8 cellular contexts compared by ENCODE assay signal in genomic region chr15:84955089-84955848, GRCh38. TPM values are rescaled to one million over a fixed set of nuclear protein-coding genes. Genes with fewer than 3 reads are reported as not detected.
A peak's percentile ranks its signal among the peaks of the same experiment; 100 is the strongest.
DNase-seq lines count a peak whose midpoint lies in the region; ATAC-seq and TF ChIP-seq lines count a peak whose summit lies in the region.

No MANE protein-coding gene starts in this region.

- H3K4me3 ChIP-seq in lung = no peak overlapping the region

- TF ChIP-seq CTCF in lung (IDR thresholded peaks at IDR 0.05; ENCODE audit: control extremely low read depth, extremely low read depth) = peak; percentile 70

- no peaks in the 10 kb centered on the region for H3K4me1 ChIP-seq in lung (ENCODE audit: control insufficient read depth in 2 of 2, insufficient read depth in 2 of 2, low read length in 2 of 2)

- no peaks in the 10 kb centered on the region for H3K36me3 ChIP-seq in lung (ENCODE audit: control insufficient read depth in 2 of 2, insufficient read depth in 2 of 2, low read length in 2 of 2)

- no peaks in the 10 kb centered on the region for H3K27me3 ChIP-seq in lung (ENCODE audit: control insufficient read depth, insufficient read depth)

- no peak overlapping the region for H3K27ac ChIP-seq in lung (ENCODE audit: low read depth in 1 of 2, low read length in 1 of 2)

- 29 to 38% methylated on average over 15 of the region's 15 CpGs for WGBS in lung, 2 donors

- DNase-seq in SIG-M5 treated with dmso at 0.1 percent for 504 hours (lab: John Stamatoyannopoulos, UW; ENCODE audit: unreplicated experiment) = peak; percentile 49
- DNase-seq in SIG-M5 (lab: John Stamatoyannopoulos, UW) = no peak
- peak; percentile 56 for DNase-seq in NCI-H1694 (lab: John Stamatoyannopoulos, UW)
- peak; percentile 48 for DNase-seq in activated CD4-positive, alpha-beta T cell treated with anti-CD3 and anti-CD28 coated beads for 48 hours
- peak; percentile 92 for DNase-seq in dermis blood vessel endothelial cell
- DNase-seq in lung (ENCODE audit: low spot score) = peak; percentile 61
- peak in 2 of 3 experiments; percentile 10 to 13 for DNase-seq in stimulated activated CD4-positive, alpha-beta T cell treated with anti-CD3 and anti-CD28 coated beads, TNF-alpha, amount 100 ng/mL, for 4 hours (ENCODE audit: low read depth in 3 of 3)

- H3K9me3 ChIP-seq in lung (ENCODE audit: control insufficient read depth in 2 of 2, insufficient read depth in 1 of 2, low read length in 1 of 2) = peaks cover 0 to 2% of the 10 kb centered on the region in 2 donors

- ATAC-seq in lung (ENCODE audit: insufficient read depth, low FRiP score) (peak; percentile 75), HG03571 (IDR thresholded peaks at IDR 0.05; ENCODE audit: unreplicated experiment) (no peak)

RNA-seq across cellular contexts. Expression of gene PDE8A, which starts 26.4 kb away (rescaled TPM):
- total RNA-seq in dermis blood vessel endothelial cell (69.8 and 85.3 TPM in 2 replicates), lung (10 to 100 TPM; 39.0 to 87.7 TPM)
- 10 to 100 TPM; 13.7 to 28.0 TPM for polyA plus RNA-seq in lung
